ENCODE assay signal across 12 cellular contexts in the genomic region with DNA sequence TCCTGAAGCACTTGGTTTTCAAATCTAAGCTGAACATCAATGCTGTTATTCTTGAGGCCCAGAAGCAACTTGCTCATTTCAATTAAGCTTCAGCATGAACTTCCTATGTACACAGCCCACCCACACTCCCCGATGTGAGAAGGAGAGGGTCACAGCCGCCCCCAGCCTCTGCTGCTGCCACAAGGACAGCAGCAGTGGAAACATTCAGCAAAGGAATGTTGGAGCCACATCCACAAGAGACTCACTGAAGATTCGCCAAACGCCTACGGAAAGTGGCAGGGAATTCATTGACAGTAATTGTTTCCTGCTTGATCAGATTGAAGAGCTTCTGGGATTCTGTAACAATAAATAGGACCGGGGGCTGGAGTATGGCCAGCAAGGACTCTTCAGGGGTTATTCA. TPM values are rescaled to one million over a fixed set of nuclear protein-coding genes. Genes with fewer than 3 reads are reported as not detected.
A peak's percentile ranks its signal among the peaks of the same experiment; 100 is the strongest.
DNase-seq lines count a peak whose midpoint lies in the region; ATAC-seq and TF ChIP-seq lines count a peak whose summit lies in the region.
"Had no signal": no experiment of that assay in that cellular context is flagged by ENCODE, and none has a peak within 500 bp of the region (broad histone marks: within the 10 kb centered on the region; RNA-seq: fewer than 3 reads in every experiment).

No MANE protein-coding gene starts in this region.

- WGBS in sigmoid colon, 2 donors: 71 to 84% methylated on average over 6 of the region's 6 CpGs

- H3K4me1 ChIP-seq in Panc1 (ENCODE audit: control insufficient read depth, insufficient read depth, low read length) (peaks cover 27% of the 10 kb centered on the region), sigmoid colon (peaks cover 0 to 92% (median 43%) of the 10 kb centered on the region in 4 donors), SJCRH30 (peaks cover 56% of the 10 kb centered on the region)

- no peak for TF ChIP-seq EP300 in sigmoid colon (IDR thresholded peaks at IDR 0.05)

- H3K9me3 ChIP-seq in Panc1 (ENCODE audit: control insufficient read depth, insufficient read depth, low read depth, low read length): no peaks in the 10 kb centered on the region
- no peaks in the 10 kb centered on the region for H3K9me3 ChIP-seq in sigmoid colon
- no peaks in the 10 kb centered on the region for H3K9me3 ChIP-seq in SJCRH30 (replicated peaks)

- intact Hi-C loops in Panc1 (cut with micrococcal nuclease; ENCODE audit: unreplicated experiment) (no loop called here), sigmoid colon (cut with DNase I) (no loop called here)

- CTCF ChIA-PET in Panc1 (lab: Charles Lee): no interaction called here

- no peak for DNase-seq in Panc1 (ENCODE audit: low read depth, low spot score)
- no peak for DNase-seq in fibroblast of pulmonary artery (ENCODE audit: low read depth)
- DNase-seq in sigmoid colon: peak; percentile 40
- DNase-seq in foreskin melanocyte: no peak
- no peak for DNase-seq in SJCRH30
- DNase-seq: activated CD4-positive, alpha-beta T cell treated with anti-CD3 and anti-CD28 coated beads, Interleukin-2, amount 50 U/mL, for 1 hour; CD8-positive, alpha-beta memory T cell; Kasumi-1; NCI-H2171 had no signal

- in situ Hi-C loops in Panc1 (cut with HindIII; ENCODE audit: low pct_unique_long_range_greater_than_20kb, low sequenced_read_pairs): no loop called here

- H3K27ac ChIP-seq in Panc1 (ENCODE audit: low read length): no peak overlapping the region; the same call in 1 of the 2 replicates
- peak overlapping the region in 3 of 4 donors; percentile 18 to 81 (median 19) for H3K27ac ChIP-seq in sigmoid colon
- no peak overlapping the region for H3K27ac ChIP-seq in SJCRH30

- H3K36me3 ChIP-seq in Panc1 (ENCODE audit: control insufficient read depth, insufficient read depth, low read length): no peaks in the 10 kb centered on the region
- peaks cover 0 to 9% (median 3%) of the 10 kb centered on the region in 4 donors for H3K36me3 ChIP-seq in sigmoid colon
- H3K36me3 ChIP-seq in SJCRH30: no peaks in the 10 kb centered on the region

- peak overlapping the region; percentile 51 to 72; a peak in 2 of 4 replicates for H3K4me3 ChIP-seq in Panc1 (ENCODE audit: low read depth in 2 of 2, low read length in 2 of 2)
- H3K4me3 ChIP-seq in fibroblast of pulmonary artery (replicated peaks; ENCODE audit: low read depth, low read length): peak overlapping the region; percentile 75
- peak overlapping the region in 1 of 4 donors; percentile 68 for H3K4me3 ChIP-seq in sigmoid colon
- no peak overlapping the region for H3K4me3 ChIP-seq in SJCRH30

- POLR2A ChIA-PET in Panc1 (lab: Charles Lee): interaction anchor here (0.7 kb wide), 1 partner anchor 33 kb away, joined by 3 read pairs; no protein-coding TSS in a partner anchor

- TF ChIP-seq POLR2A in sigmoid colon (IDR thresholded peaks at IDR 0.05): no peak

- no peaks in the 10 kb centered on the region for H3K27me3 ChIP-seq in Panc1 (ENCODE audit: control insufficient read depth, insufficient read depth, low read length)
- no peaks in the 10 kb centered on the region for H3K27me3 ChIP-seq in sigmoid colon
- no peaks in the 10 kb centered on the region for H3K27me3 ChIP-seq in SJCRH30

- no peak for TF ChIP-seq CTCF in Panc1 (IDR thresholded peaks at IDR 0.05)
- TF ChIP-seq CTCF in fibroblast of pulmonary artery (IDR thresholded peaks at IDR 0.05; ENCODE audit: low read length, missing control alignments): no peak
- TF ChIP-seq CTCF in sigmoid colon (IDR thresholded peaks at IDR 0.05): no peak

- no TSS peak for BruUV-seq in Panc1 (replicated peaks; lab: Mats Ljungman, UMichigan)

- ATAC-seq in GM19395 (IDR thresholded peaks at IDR 0.05; ENCODE audit: unreplicated experiment): peak; percentile 13
- ATAC-seq in Panc1: no peak
- ATAC-seq in HG03520 (IDR thresholded peaks at IDR 0.05; ENCODE audit: unreplicated experiment): no peak
- ATAC-seq in HG03196 (IDR thresholded peaks at IDR 0.05; ENCODE audit: unreplicated experiment): no peak

RNA-seq across cellular contexts. Expression of a gene that starts 2.9 kb away (rescaled TPM):
- total RNA-seq in Panc1 (2021; ENCODE audit: unreplicated experiment): 314 TPM
- 384 TPM for polyA plus RNA-seq in Panc1 (2012; ENCODE audit: insufficient read length)
- total RNA-seq in sigmoid colon: 100 to 1,000 TPM in 2 of 4 donors, 10 to 100 TPM in 2; 49.2 to 178 (median 91.6) TPM
- polyA plus RNA-seq in sigmoid colon: 100 to 1,000 TPM in 1 of 3 donors, 10 to 100 TPM in 2; 48.6 to 106 (median 65.3) TPM
- total RNA-seq in SJCRH30 (2014; rRNA removed; shearing (Covaris generic)): 4.8 TPM in 2 replicates

Comparison
In these comparisons a context has a peak if more than half of its experiments do, and no peak if none do; other contexts are left out.
1. H3K27ac ChIP-seq: peak in sigmoid colon (3 of 4); none in Panc1 (single experiment) and SJCRH30 (single experiment).